34 cellular contexts compared by ENCODE assay signal in the genomic region with DNA sequence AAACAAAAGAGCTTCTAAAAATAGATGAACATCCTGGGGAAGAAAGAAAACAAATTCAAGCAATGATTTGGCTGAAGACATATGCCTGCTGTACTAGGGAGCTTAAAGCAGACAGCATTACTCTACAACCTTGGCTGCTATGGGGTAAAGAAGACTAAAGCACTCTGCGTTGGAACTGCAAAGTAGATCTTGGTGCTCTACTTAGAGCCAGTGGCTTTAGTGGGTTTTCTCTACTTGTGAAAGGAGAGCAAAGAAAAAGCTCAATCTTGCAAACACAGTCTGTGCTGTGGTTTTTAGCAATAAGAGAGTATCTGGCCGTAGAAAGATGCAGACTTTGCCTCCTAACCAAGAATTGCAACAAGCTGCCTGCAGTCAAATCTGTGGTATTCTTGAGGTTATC.
"Had no signal": no experiment of that assay in that cellular context is flagged by ENCODE, and none has a peak within 500 bp of the region (broad histone marks: within the 10 kb centered on the region; RNA-seq: fewer than 3 reads in every experiment).

No MANE protein-coding gene starts in this region.

- H3K27ac Mint-ChIP-seq: activated B cell treated with CpG ODN at 0.5 μM for 24 hours; activated CD4-positive, alpha-beta memory T cell treated with anti-CD3 and anti-CD28 coated beads for 36 hours; activated CD8-positive, alpha-beta memory T cell treated with anti-CD3 and anti-CD28 coated beads, Interleukin-2, amount 10 ng/mL, durations not matched to agents 7 days and 5 days; activated CD8-positive, alpha-beta T cell treated with anti-CD3 and anti-CD28 coated beads, Interleukin-2, amount 10 ng/mL, durations not matched to agents 7 days and 5 days; activated naive CD4-positive, alpha-beta T cell treated with anti-CD3 and anti-CD28 coated beads, Interleukin-2, amount 10 ng/mL, durations not matched to agents 7 days and 5 days; activated naive CD4-positive, alpha-beta T cell treated with anti-CD3 and anti-CD28 coated beads, Interleukin-2, amount 50 U/mL, for 72 hours; activated naive CD8-positive, alpha-beta T cell treated with anti-CD3 and anti-CD28 coated beads, Interleukin-2, amount 10 ng/mL, durations not matched to agents 7 days and 5 days; activated T-cell treated with anti-CD3 and anti-CD28 coated beads, Interleukin-2, amount 50 U/mL, for 72 hours; brain; T-helper 2 cell treated with Interferon-gamma antibody and Interleukin-4, amounts not matched to agents 5 μg/mL and 100 μg/mL, for 36 hours had no signal

- H3K27ac ChIP-seq: ascending aorta, breast epithelium, cardiac muscle cell, colonic mucosa, epithelial cell of prostate, esophagus squamous epithelium, gastroesophageal sphincter, heart right ventricle, hepatocyte, WERI-Rb-1 had no signal

- H3K4me3 ChIP-seq: ascending aorta, breast epithelium, cardiac muscle cell, colonic mucosa, esophagus squamous epithelium, gastroesophageal sphincter, heart right ventricle, hepatocyte had no signal

- ATAC-seq: activated CD4-positive, CD25-positive, alpha-beta regulatory T cell treated with anti-CD3 and anti-CD28 coated beads, Interleukin-2, amount 50 U/mL, for 24 hours; activated CD8-positive, alpha-beta memory T cell treated with anti-CD3 and anti-CD28 coated beads, Interleukin-2, amount 10 ng/mL, durations not matched to agents 7 days and 5 days; activated CD8-positive, alpha-beta T cell treated with anti-CD3 and anti-CD28 coated beads, Interleukin-2, amount 10 ng/mL, durations not matched to agents 7 days and 5 days; activated naive CD4-positive, alpha-beta T cell treated with anti-CD3 and anti-CD28 coated beads, Interleukin-2, amount 50 U/mL, for 72 hours; activated T-cell treated with anti-CD3 and anti-CD28 coated beads, Interleukin-2, amount 50 U/mL, for 72 hours; gastroesophageal sphincter; heart right ventricle had no signal

- H3K36me3 Mint-ChIP-seq: activated CD4-positive, alpha-beta memory T cell treated with anti-CD3 and anti-CD28 coated beads for 36 hours; activated CD8-positive, alpha-beta memory T cell treated with anti-CD3 and anti-CD28 coated beads, Interleukin-2, amount 10 ng/mL, durations not matched to agents 7 days and 5 days; activated naive CD4-positive, alpha-beta T cell treated with anti-CD3 and anti-CD28 coated beads, Interleukin-2, amount 10 ng/mL, durations not matched to agents 7 days and 5 days; activated naive CD4-positive, alpha-beta T cell treated with anti-CD3 and anti-CD28 coated beads, Interleukin-2, amount 50 U/mL, for 72 hours; activated naive CD8-positive, alpha-beta T cell treated with anti-CD3 and anti-CD28 coated beads, Interleukin-2, amount 10 ng/mL, durations not matched to agents 7 days and 5 days; brain had no signal

- H3K27me3 Mint-ChIP-seq: activated B cell treated with CpG ODN at 0.5 μM for 24 hours; activated CD4-positive, alpha-beta memory T cell treated with anti-CD3 and anti-CD28 coated beads for 36 hours; activated CD8-positive, alpha-beta memory T cell treated with anti-CD3 and anti-CD28 coated beads, Interleukin-2, amount 10 ng/mL, durations not matched to agents 7 days and 5 days; activated naive CD4-positive, alpha-beta T cell treated with anti-CD3 and anti-CD28 coated beads, Interleukin-2, amount 10 ng/mL, durations not matched to agents 7 days and 5 days; activated naive CD8-positive, alpha-beta T cell treated with anti-CD3 and anti-CD28 coated beads, Interleukin-2, amount 10 ng/mL, durations not matched to agents 7 days and 5 days; brain had no signal

- H3K9me3 Mint-ChIP-seq: activated CD4-positive, alpha-beta memory T cell treated with anti-CD3 and anti-CD28 coated beads for 36 hours; activated naive CD4-positive, alpha-beta T cell treated with anti-CD3 and anti-CD28 coated beads, Interleukin-2, amount 10 ng/mL, durations not matched to agents 7 days and 5 days; activated naive CD8-positive, alpha-beta T cell treated with anti-CD3 and anti-CD28 coated beads, Interleukin-2, amount 10 ng/mL, durations not matched to agents 7 days and 5 days; T-helper 2 cell treated with Interferon-gamma antibody and Interleukin-4, amounts not matched to agents 5 μg/mL and 100 μg/mL, for 36 hours had no signal

- H3K79me2 ChIP-seq: hepatocyte had no signal

- DNase-seq: activated B cell treated with CpG ODN at 0.5 μM for 24 hours; activated CD4-positive, alpha-beta memory T cell treated with anti-CD3 and anti-CD28 coated beads for 36 hours; activated CD4-positive, alpha-beta T cell treated with anti-CD3 and anti-CD28 coated beads for 48 hours; activated CD4-positive, alpha-beta T cell treated with anti-CD3 and anti-CD28 coated beads, Interleukin-2, amount 50 U/mL, for 1 hour; activated CD8-positive, alpha-beta memory T cell treated with anti-CD3 and anti-CD28 coated beads, Interleukin-2, amount 10 ng/mL, durations not matched to agents 7 days and 5 days; activated CD8-positive, alpha-beta memory T cell treated with anti-CD3 and anti-CD28 coated beads, Interleukin-2, amount 50 U/mL, for 4 hours; activated CD8-positive, alpha-beta T cell treated with anti-CD3 and anti-CD28 coated beads, Interleukin-2, amount 10 ng/mL, durations not matched to agents 7 days and 5 days; activated gamma-delta T cell; activated naive CD4-positive, alpha-beta T cell; activated naive CD4-positive, alpha-beta T cell treated with anti-CD3 and anti-CD28 coated beads, Interleukin-2, amount 10 ng/mL, durations not matched to agents 7 days and 5 days; activated naive CD8-positive, alpha-beta T cell treated with anti-CD3 and anti-CD28 coated beads, Interleukin-2, amount 10 ng/mL, durations not matched to agents 7 days and 5 days; activated T-cell treated with anti-CD3 and anti-CD28 coated beads, Interleukin-2, amount 50 U/mL, for 1 hour; activated T-cell treated with anti-CD3 and anti-CD28 coated beads, Interleukin-2, amount 50 U/mL, for 72 hours; central memory CD4-positive, alpha-beta T cell; cerebellar nuclear complex; colonic mucosa; effector CD8-positive, alpha-beta T cell; esophagus squamous epithelium; foreskin melanocyte; heart right ventricle; T1000; WERI-Rb-1 had no signal

- H3K27me3 ChIP-seq: ascending aorta, breast epithelium, cardiac muscle cell, colonic mucosa, esophagus squamous epithelium, gastroesophageal sphincter, heart right ventricle, hepatocyte had no signal

- H3K4me1 ChIP-seq: ascending aorta, breast epithelium, colonic mucosa, esophagus squamous epithelium, gastroesophageal sphincter, heart right ventricle had no signal

- H2AFZ ChIP-seq: hepatocyte had no signal

- H3K4me3 Mint-ChIP-seq: activated B cell treated with CpG ODN at 0.5 μM for 24 hours; activated CD4-positive, alpha-beta memory T cell treated with anti-CD3 and anti-CD28 coated beads for 36 hours; activated CD8-positive, alpha-beta memory T cell treated with anti-CD3 and anti-CD28 coated beads, Interleukin-2, amount 10 ng/mL, durations not matched to agents 7 days and 5 days; activated CD8-positive, alpha-beta T cell treated with anti-CD3 and anti-CD28 coated beads, Interleukin-2, amount 10 ng/mL, durations not matched to agents 7 days and 5 days; activated naive CD4-positive, alpha-beta T cell treated with anti-CD3 and anti-CD28 coated beads, Interleukin-2, amount 10 ng/mL, durations not matched to agents 7 days and 5 days; activated naive CD8-positive, alpha-beta T cell treated with anti-CD3 and anti-CD28 coated beads, Interleukin-2, amount 10 ng/mL, durations not matched to agents 7 days and 5 days; activated T-cell treated with anti-CD3 and anti-CD28 coated beads, Interleukin-2, amount 50 U/mL, for 72 hours; brain; T-helper 2 cell treated with Interferon-gamma antibody and Interleukin-4, amounts not matched to agents 5 μg/mL and 100 μg/mL, for 36 hours had no signal

- H3K4me2 ChIP-seq: hepatocyte had no signal

- FAIRE-seq: endometrium, endothelial cell of umbilical vein had no signal

- H3K4me1 Mint-ChIP-seq: activated B cell treated with CpG ODN at 0.5 μM for 24 hours; activated CD8-positive, alpha-beta memory T cell treated with anti-CD3 and anti-CD28 coated beads, Interleukin-2, amount 10 ng/mL, durations not matched to agents 7 days and 5 days; activated naive CD4-positive, alpha-beta T cell treated with anti-CD3 and anti-CD28 coated beads, Interleukin-2, amount 10 ng/mL, durations not matched to agents 7 days and 5 days; activated naive CD8-positive, alpha-beta T cell treated with anti-CD3 and anti-CD28 coated beads, Interleukin-2, amount 10 ng/mL, durations not matched to agents 7 days and 5 days; brain had no signal

- H3K9me3 ChIP-seq: ascending aorta, breast epithelium, colonic mucosa, esophagus squamous epithelium, gastroesophageal sphincter had no signal

- H3K36me3 ChIP-seq: ascending aorta, breast epithelium, cardiac muscle cell, colonic mucosa, esophagus squamous epithelium, gastroesophageal sphincter, heart right ventricle, WERI-Rb-1 had no signal
